ENCODE assay signal across 28 cellular contexts in the genomic region with DNA sequence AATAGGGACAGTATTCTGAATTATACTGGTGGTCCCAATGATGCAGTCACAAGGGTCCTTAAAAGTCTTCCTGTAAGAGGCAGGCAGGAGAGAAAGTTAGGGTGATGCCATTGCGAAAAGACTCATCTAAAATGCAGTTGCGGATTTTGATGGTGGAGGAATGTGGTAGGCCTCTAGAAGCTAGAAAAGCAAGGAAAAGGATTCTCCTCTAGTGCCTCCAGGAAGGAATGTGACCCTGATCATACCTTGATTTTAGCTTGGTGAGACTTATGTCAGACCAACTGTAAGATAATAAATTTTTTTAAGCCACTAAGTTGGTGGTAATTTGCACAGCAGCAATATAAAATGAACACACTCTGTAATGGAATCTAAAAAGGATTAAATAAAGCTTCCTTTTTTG. TPM values are rescaled to one million over a fixed set of nuclear protein-coding genes. Genes with fewer than 3 reads are reported as not detected.
"Had no signal": no experiment of that assay in that cellular context is flagged by ENCODE, and none has a peak within 500 bp of the region (broad histone marks: within the 10 kb centered on the region; RNA-seq: fewer than 3 reads in every experiment).

No MANE protein-coding gene starts in this region.

- H3K4me3 Mint-ChIP-seq: immature natural killer cell; naive thymus-derived CD8-positive, alpha-beta T cell; nephron; neural crest cell; stimulated activated naive B cell treated with anti-CD40 and anti-IgM and Interleukin-4, amounts not matched to agents 10 μg/mL and 1 μg/mL and 100 μg/mL, for 72 hours had no signal

- H3K9me3 Mint-ChIP-seq: immature natural killer cell; naive thymus-derived CD8-positive, alpha-beta T cell; nephron; neural crest cell; stimulated activated naive B cell treated with anti-CD40 and anti-IgM and Interleukin-4, amounts not matched to agents 10 μg/mL and 1 μg/mL and 100 μg/mL, for 72 hours had no signal

- H3K4me3 ChIP-seq: left lung, lower lobe of right lung, pancreas, prostate gland, skin epidermis, stomach, testis, thyroid gland, transverse colon, upper lobe of right lung had no signal

- ATAC-seq: left colon; left lung; lower lobe of right lung; naive thymus-derived CD8-positive, alpha-beta T cell; pancreas; right cardiac atrium; sciatic nerve; stimulated activated naive B cell treated with anti-CD40 and anti-IgM and Interleukin-4, amounts not matched to agents 10 μg/mL and 1 μg/mL and 100 μg/mL, for 72 hours; stimulated activated naive CD8-positive, alpha-beta T cell treated with anti-CD3 and anti-CD28 coated beads, Interleukin-15, Interleukin-2, amounts not matched to agents 100 U/mL and 50 U/mL, for 24 hours; upper lobe of right lung had no signal

- H3K27ac Mint-ChIP-seq: immature natural killer cell; nephron; stimulated activated naive B cell treated with anti-CD40 and anti-IgM and Interleukin-4, amounts not matched to agents 10 μg/mL and 1 μg/mL and 100 μg/mL, for 72 hours had no signal

- DNase-seq: immature natural killer cell; kidney; left colon; left lung; lower lobe of right lung; mammary epithelial cell; mesenchymal stem cell; naive thymus-derived CD8-positive, alpha-beta T cell; nucleus accumbens; pancreas; retina; right cardiac atrium; stimulated activated CD4-positive, alpha-beta T cell treated with anti-CD3 and anti-CD28 coated beads, Interleukin-12 subunit alpha, Interleukin-12 subunit beta, amount 100 ng/mL, for 4 hours; stimulated activated CD4-positive, alpha-beta T cell treated with anti-CD3 and anti-CD28 coated beads, Interleukin-15, amount 100 ng/mL, for 24 hours; stimulated activated CD4-positive, alpha-beta T cell treated with anti-CD3 and anti-CD28 coated beads, Interleukin-2, amount 100 ng/mL, for 24 hours; stimulated activated CD4-positive, alpha-beta T cell treated with anti-CD3 and anti-CD28 coated beads, Interleukin-4, amount 100 ng/mL, for 1 hour; stimulated activated naive B cell treated with anti-CD40 and anti-IgM and Interleukin-4, amounts not matched to agents 10 μg/mL and 1 μg/mL and 100 μg/mL, for 72 hours; stimulated activated naive CD8-positive, alpha-beta T cell treated with anti-CD3 and anti-CD28 coated beads, Interleukin-15, Interleukin-2, amounts not matched to agents 100 U/mL and 50 U/mL, for 24 hours; stomach; testis; thyroid gland; transverse colon; upper lobe of right lung had no signal

- H3K27me3 ChIP-seq: left lung, pancreas, stomach, testis, thyroid gland, transverse colon, upper lobe of right lung had no signal

- H3K36me3 ChIP-seq: lower lobe of right lung, pancreas, prostate gland, stomach, thyroid gland, transverse colon had no signal

- H3K27ac ChIP-seq: left lung, lower lobe of right lung, pancreas, prostate gland, skin epidermis, stomach, testis, thyroid gland, transverse colon, upper lobe of right lung had no signal

- H3K27me3 Mint-ChIP-seq: naive thymus-derived CD8-positive, alpha-beta T cell; stimulated activated naive B cell treated with anti-CD40 and anti-IgM and Interleukin-4, amounts not matched to agents 10 μg/mL and 1 μg/mL and 100 μg/mL, for 72 hours had no signal

- H3K4me1 ChIP-seq: left lung, lower lobe of right lung, pancreas, prostate gland, stomach, testis, thyroid gland, transverse colon, upper lobe of right lung had no signal

- H3K4me1 Mint-ChIP-seq: immature natural killer cell; naive thymus-derived CD8-positive, alpha-beta T cell; nephron; neural crest cell; stimulated activated naive B cell treated with anti-CD40 and anti-IgM and Interleukin-4, amounts not matched to agents 10 μg/mL and 1 μg/mL and 100 μg/mL, for 72 hours had no signal

- H3K9me3 ChIP-seq: left lung, lower lobe of right lung, pancreas, prostate gland, stomach, testis, thyroid gland, transverse colon, upper lobe of right lung had no signal

RNA-seq across cellular contexts. Expression of gene NAALAD2, which starts 54.5 kb away (rescaled TPM):
- total RNA-seq: mammary epithelial cell; naive thymus-derived CD8-positive, alpha-beta T cell had no signal
